In the genomic region with DNA sequence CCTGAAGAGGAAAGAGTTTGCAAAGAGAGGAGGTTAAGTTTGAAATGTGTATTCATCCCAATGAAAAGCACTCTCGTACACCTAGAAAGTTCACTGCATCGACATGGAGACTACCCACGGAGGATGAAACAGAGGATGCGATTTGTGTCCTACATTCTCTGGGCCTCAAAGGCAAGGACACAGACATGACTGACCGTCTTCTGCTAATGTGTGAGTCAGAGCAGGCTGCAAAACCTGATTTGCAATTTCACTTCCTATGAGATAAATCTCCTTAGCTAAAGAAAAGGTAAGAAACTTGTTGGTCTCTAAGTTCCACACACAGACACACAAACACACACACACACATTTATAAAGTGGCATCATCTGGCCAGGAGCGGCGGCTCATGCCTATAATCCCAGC, we compare ENCODE assay signal across 23 cellular contexts.
DNase-seq lines count a peak whose midpoint lies in the region; ATAC-seq and TF ChIP-seq lines count a peak whose summit lies in the region.
"Had no signal": no experiment of that assay in that cellular context is flagged by ENCODE, and none has a peak within 500 bp of the region (broad histone marks: within the 10 kb centered on the region; RNA-seq: fewer than 3 reads in every experiment).

No MANE protein-coding gene starts in this region.

- H3K4me1 Mint-ChIP-seq in T-helper 17 cell: peaks cover 16% of the 10 kb centered on the region

- H4K20me1 ChIP-seq in SK-N-SH (ENCODE audit: insufficient read depth) (peaks cover 16% of the 10 kb centered on the region; the same call in 1 of the 2 replicates), smooth muscle cell (ENCODE audit: low read depth) (peaks cover 77% of the 10 kb centered on the region)

- peaks cover 78% of the 10 kb centered on the region for H3K79me2 ChIP-seq in SK-N-SH (ENCODE audit: insufficient read depth)
- H3K79me2 ChIP-seq in smooth muscle cell (ENCODE audit: low read depth): peaks cover 77% of the 10 kb centered on the region

- H3F3A ChIP-seq in SK-N-SH (replicated peaks; ENCODE audit: insufficient read depth) (no peaks in the 10 kb centered on the region), smooth muscle cell (ENCODE audit: low read depth) (no peaks in the 10 kb centered on the region)

- CTCF ChIA-PET in SK-N-SH (lab: Yijun Ruan, JAX): no interaction called here

- ATAC-seq in SK-N-SH treated with all-trans-retinoic acid at 6 μM for 48 hours (peak; percentile 75), T-helper 17 cell (no peak)
- ATAC-seq: activated CD8-positive, alpha-beta T cell treated with anti-CD3 and anti-CD28 coated beads, Interleukin-2, amount 10 ng/mL, durations not matched to agents 7 days and 5 days; activated T-cell treated with anti-CD3 and anti-CD28 coated beads, Interleukin-2, amount 50 U/mL, for 4 hours; naive thymus-derived CD8-positive, alpha-beta T cell had no signal

- H3K4me3 Mint-ChIP-seq in T-helper 17 cell: no peak overlapping the region
- H3K4me3 Mint-ChIP-seq: activated CD8-positive, alpha-beta T cell treated with anti-CD3 and anti-CD28 coated beads, Interleukin-2, amount 10 ng/mL, durations not matched to agents 7 days and 5 days; activated naive CD4-positive, alpha-beta T cell treated with anti-CD3 and anti-CD28 coated beads, Interleukin-2, amount 50 U/mL, for 24 hours; activated T-cell treated with anti-CD3 and anti-CD28 coated beads, Interleukin-2, amount 50 U/mL, for 4 hours; naive thymus-derived CD8-positive, alpha-beta T cell; T-helper 1 cell treated with Interleukin-12 subunit alpha and Interleukin-12 subunit beta and Interleukin-4 antibody, amounts not matched to agents 30 μg/mL and 1 μg/mL, for 36 hours had no signal

- H3K9me3 ChIP-seq in SK-N-SH (no peaks in the 10 kb centered on the region), T-helper 17 cell (ENCODE audit: control insufficient read depth, low read length, poor library complexity, severe bottlenecking) (no peaks in the 10 kb centered on the region), smooth muscle cell (replicated peaks; ENCODE audit: low read depth) (no peaks in the 10 kb centered on the region), uterus (no peaks in the 10 kb centered on the region)
- H3K9me3 ChIP-seq: upper lobe of left lung had no signal

- no peaks in the 10 kb centered on the region for H3K27me3 ChIP-seq in SK-N-SH (ENCODE audit: insufficient read depth)
- H3K27me3 ChIP-seq in smooth muscle cell (ENCODE audit: low read depth): no peaks in the 10 kb centered on the region
- no peaks in the 10 kb centered on the region for H3K27me3 ChIP-seq in uterus
- H3K27me3 ChIP-seq: hepatocyte, upper lobe of left lung had no signal

- H2AFZ ChIP-seq in SK-N-SH (ENCODE audit: low read depth): no peak overlapping the region
- no peak overlapping the region for H2AFZ ChIP-seq in smooth muscle cell (ENCODE audit: low read depth)
- H2AFZ ChIP-seq: hepatocyte had no signal

- intact Hi-C loops in uterus (cut with DNase I; ENCODE audit: low total_unique reads): no loop called here

- POLR2A ChIA-PET in SK-N-SH (lab: Yijun Ruan, JAX): no interaction called here

- H3K27ac ChIP-seq in SK-N-SH (ENCODE audit: low read depth in 2 of 2, low read length in 1 of 2): 0 out of 4 replicates have a peak overlapping the region, but pooled peaks of 1 of the 2 experiments have one; percentile 7
- no peak overlapping the region for H3K27ac ChIP-seq in epithelial cell of prostate
- H3K27ac ChIP-seq in smooth muscle cell (ENCODE audit: low read depth): peak overlapping the region; percentile 35
- H3K27ac ChIP-seq in coronary artery: no peak overlapping the region
- H3K27ac ChIP-seq in uterus: peak overlapping the region in 1 of 2 donors; percentile 33
- H3K27ac ChIP-seq: hepatocyte, upper lobe of left lung had no signal

- no peak for TF ChIP-seq POLR2A in uterus (IDR thresholded peaks at IDR 0.05)

- H3K9ac ChIP-seq in SK-N-SH: no peak overlapping the region
- no peak overlapping the region for H3K9ac ChIP-seq in smooth muscle cell (ENCODE audit: low read depth)

- no peak for DNase-seq in SK-N-SH
- DNase-seq in T-helper 17 cell: no peak
- DNase-seq in epithelial cell of prostate (ENCODE audit: low read depth, low spot score): peak; percentile 27
- no peak for DNase-seq in smooth muscle cell (lab: John Stamatoyannopoulos, UW; ENCODE audit: unreplicated experiment)
- no peak for DNase-seq in coronary artery (ENCODE audit: low spot score)
- no peak for DNase-seq in NCI-H1694 treated with DMSO at 0.1 percent for 48 hours (lab: John Stamatoyannopoulos, UW)
- DNase-seq in uterus: no peak
- DNase-seq: activated CD8-positive, alpha-beta T cell treated with anti-CD3 and anti-CD28 coated beads, Interleukin-2, amount 10 ng/mL, durations not matched to agents 7 days and 5 days; activated T-cell treated with anti-CD3 and anti-CD28 coated beads, Interleukin-2, amount 50 U/mL, for 4 hours; foreskin fibroblast; GDM1; kidney; naive thymus-derived CD8-positive, alpha-beta T cell; NCI-H2081 treated with DMSO at 0.1 percent for 48 hours; NCI-H510A; SHP77; stimulated activated CD4-positive, alpha-beta T cell treated with anti-CD3 and anti-CD28 coated beads, Interleukin-1b, Interleukin-23, amount 100 ng/mL, for 48 hours; stimulated activated naive CD4-positive, alpha-beta T cell treated with Interleukin-2 at 50 U/mL for 16 hours; upper lobe of left lung had no signal

- TF ChIP-seq CTCF in SK-N-SH (IDR thresholded peaks at IDR 0.05) (no peak), smooth muscle cell (IDR thresholded peaks at IDR 0.05; ENCODE audit: borderline replicate concordance, insufficient read depth, poor library complexity, severe bottlenecking) (no peak), coronary artery (IDR thresholded peaks at IDR 0.05) (no peak), uterus (IDR thresholded peaks at IDR 0.05) (no peak)

- no peak for TF ChIP-seq EP300 in SK-N-SH (IDR thresholded peaks at IDR 0.05; ENCODE audit: borderline replicate concordance in 1 of 2, low read depth in 1 of 2, low read length in 1 of 2)

- no peaks in the 10 kb centered on the region for H3K27me3 Mint-ChIP-seq in T-helper 17 cell
- H3K27me3 Mint-ChIP-seq: activated naive CD4-positive, alpha-beta T cell treated with anti-CD3 and anti-CD28 coated beads, Interleukin-2, amount 50 U/mL, for 24 hours; naive thymus-derived CD8-positive, alpha-beta T cell had no signal

- H3K4me1 ChIP-seq in SK-N-SH (ENCODE audit: control insufficient read depth in 1 of 2, insufficient read depth in 2 of 2, low read depth in 1 of 2, low read length in 1 of 2) (peaks cover 10% of the 10 kb centered on the region in 2 experiments; a peak in 3 of 4 replicates), smooth muscle cell (ENCODE audit: low read depth) (no peaks in the 10 kb centered on the region), uterus (peaks cover 0 to 9% of the 10 kb centered on the region in 2 donors)

- 80% methylated on average over 7 of the region's 7 CpGs for WGBS in SK-N-SH (ENCODE audit: low lambda C conversion rate)
- WGBS in smooth muscle cell (ENCODE audit: low lambda C conversion rate): 66% methylated on average over 7 of the region's 7 CpGs

- H3K27ac Mint-ChIP-seq in T-helper 17 cell: peak overlapping the region; percentile 79
- H3K27ac Mint-ChIP-seq: activated CD8-positive, alpha-beta T cell treated with anti-CD3 and anti-CD28 coated beads, Interleukin-2, amount 10 ng/mL, durations not matched to agents 7 days and 5 days; activated naive CD4-positive, alpha-beta T cell treated with anti-CD3 and anti-CD28 coated beads, Interleukin-2, amount 50 U/mL, for 24 hours; T-helper 1 cell treated with Interleukin-12 subunit alpha and Interleukin-12 subunit beta and Interleukin-4 antibody, amounts not matched to agents 30 μg/mL and 1 μg/mL, for 36 hours had no signal

- H3K4me3 ChIP-seq in SK-N-SH (ENCODE audit: low read depth in 2 of 2, low read length in 1 of 2) (no peak overlapping the region), smooth muscle cell (no peak overlapping the region), coronary artery (no peak overlapping the region), uterus (no peak overlapping the region)
- H3K4me3 ChIP-seq: hepatocyte, upper lobe of left lung had no signal

- H3K4me2 ChIP-seq in SK-N-SH: no peak overlapping the region
- no peak overlapping the region for H3K4me2 ChIP-seq in smooth muscle cell
- H3K4me2 ChIP-seq: hepatocyte had no signal

- TF ChIP-seq RAD21 in SK-N-SH (IDR thresholded peaks at IDR 0.05; ENCODE audit: low read length): no peak

- H3K36me3 Mint-ChIP-seq in T-helper 17 cell (ENCODE audit: low read depth): peaks cover 3% of the 10 kb centered on the region

- H3K36me3 ChIP-seq in SK-N-SH (replicated peaks in 1 of 2; ENCODE audit: control insufficient read depth in 1 of 2, insufficient read depth in 2 of 2, low read length in 1 of 2): peaks cover 0 to 4% of the 10 kb centered on the region in 2 experiments
- H3K36me3 ChIP-seq in smooth muscle cell (ENCODE audit: low read depth): no peaks in the 10 kb centered on the region
- no peaks in the 10 kb centered on the region for H3K36me3 ChIP-seq in uterus
- H3K36me3 ChIP-seq: upper lobe of left lung had no signal

- H3K9me2 ChIP-seq in SK-N-SH: no peaks in the 10 kb centered on the region

TF ChIP-seq in SK-N-SH treated with all-trans-retinoic acid at 6 μM for 48 hours, 23 proteins besides CTCF, POLR2A, EP300 and RAD21 (continues in another document):
- TF ChIP-seq, protein P1, sequence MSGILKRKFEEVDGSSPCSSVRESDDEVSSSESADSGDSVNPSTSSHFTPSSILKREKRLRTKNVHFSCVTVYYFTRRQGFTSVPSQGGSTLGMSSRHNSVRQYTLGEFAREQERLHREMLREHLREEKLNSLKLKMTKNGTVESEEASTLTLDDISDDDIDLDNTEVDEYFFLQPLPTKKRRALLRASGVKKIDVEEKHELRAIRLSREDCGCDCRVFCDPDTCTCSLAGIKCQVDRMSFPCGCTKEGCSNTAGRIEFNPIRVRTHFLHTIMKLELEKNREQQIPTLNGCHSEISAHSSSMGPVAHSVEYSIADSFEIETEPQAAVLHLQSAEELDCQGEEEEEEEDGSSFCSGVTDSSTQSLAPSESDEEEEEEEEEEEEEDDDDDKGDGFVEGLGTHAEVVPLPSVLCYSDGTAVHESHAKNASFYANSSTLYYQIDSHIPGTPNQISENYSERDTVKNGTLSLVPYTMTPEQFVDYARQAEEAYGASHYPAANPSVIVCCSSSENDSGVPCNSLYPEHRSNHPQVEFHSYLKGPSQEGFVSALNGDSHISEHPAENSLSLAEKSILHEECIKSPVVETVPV (CRISPR knock-in tag; IDR thresholded peaks at IDR 0.05): no peak

TF ChIP-seq in SK-N-SH, 30 proteins besides CTCF, POLR2A, EP300 and RAD21:
- no peak for TF ChIP-seq YY1 (IDR thresholded peaks at IDR 0.05; ENCODE audit: low read depth)
- no peak for TF ChIP-seq MEF2A (IDR thresholded peaks at IDR 0.05; ENCODE audit: borderline replicate concordance, low read depth)
- no peak for TF ChIP-seq FOXM1 (IDR thresholded peaks at IDR 0.05; ENCODE audit: low read depth)
- no peak for TF ChIP-seq FOXJ3 (CRISPR knock-in tag; IDR thresholded peaks at IDR 0.05)
- TF ChIP-seq RFX5 (IDR thresholded peaks at IDR 0.05; ENCODE audit: low read length): no peak
- no peak for TF ChIP-seq NFIC (IDR thresholded peaks at IDR 0.05; ENCODE audit: borderline replicate concordance)
